In the genomic region with DNA sequence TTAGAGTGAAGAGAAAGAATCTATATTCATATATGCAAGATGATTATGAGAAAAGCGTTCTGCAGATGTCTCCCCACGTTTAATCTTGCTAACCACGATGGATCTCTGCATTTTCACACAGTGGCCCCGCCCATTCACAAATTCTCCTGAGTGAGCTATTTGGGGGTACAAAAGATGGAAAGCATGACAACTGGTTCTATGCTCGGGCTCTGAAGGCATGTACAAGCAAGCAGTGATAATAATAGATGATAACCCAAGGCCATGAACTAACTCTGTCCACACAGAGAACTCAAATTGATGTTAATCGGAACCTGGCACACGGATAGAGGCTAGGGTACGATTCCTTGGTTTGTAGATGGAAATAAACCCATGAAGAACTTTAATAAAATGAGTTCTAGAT, we compare ENCODE assay signal across 22 cellular contexts.
DNase-seq lines count a peak whose midpoint lies in the region; ATAC-seq and TF ChIP-seq lines count a peak whose summit lies in the region.
"Had no signal": no experiment of that assay in that cellular context is flagged by ENCODE, and none has a peak within 500 bp of the region (broad histone marks: within the 10 kb centered on the region; RNA-seq: fewer than 3 reads in every experiment).

No MANE protein-coding gene starts in this region.

- H3F3A ChIP-seq in Loucy (ENCODE audit: low read depth): peaks cover 11% of the 10 kb centered on the region

- peak overlapping the region in 1 of 3 experiments; percentile 56 for H3K4me3 Mint-ChIP-seq in nephron
- H3K4me3 Mint-ChIP-seq: CD4-positive, alpha-beta T cell; IgD-negative memory B cell had no signal

- peaks cover 3% of the 10 kb centered on the region for H3K36me3 Mint-ChIP-seq in nephron (ENCODE audit: low read depth)
- H3K36me3 Mint-ChIP-seq: IgD-negative memory B cell had no signal

- ATAC-seq in HG03565 (IDR thresholded peaks at IDR 0.05; ENCODE audit: unreplicated experiment) (no peak), HG03439 (IDR thresholded peaks at IDR 0.05; ENCODE audit: unreplicated experiment) (no peak)
- ATAC-seq: Right ventricle myocardium inferior had no signal

- H3K27me3 ChIP-seq in Loucy (ENCODE audit: insufficient read depth, low read length, poor library complexity, severe bottlenecking): no peaks in the 10 kb centered on the region
- H3K27me3 ChIP-seq: SJSA1 had no signal

- H3K9me3 ChIP-seq in Loucy (ENCODE audit: insufficient read depth, low read depth, low read length): no peaks in the 10 kb centered on the region
- H3K9me3 ChIP-seq: BLaER1 treated with 17β-estradiol and CSF1 and Interleukin-3, amounts not matched to agents 10 nM and 100 nM; SJSA1 had no signal

- H3K27ac Mint-ChIP-seq in nephron: peak overlapping the region in 2 of 3 experiments; percentile 36 to 70
- H3K27ac Mint-ChIP-seq: CD4-positive, alpha-beta T cell; IgD-negative memory B cell had no signal

- TF ChIP-seq CTCF in Loucy (conservative IDR thresholded peaks at IDR 0.05; ENCODE audit: low read length): no peak
- no peak for TF ChIP-seq CTCF in nephron (IDR thresholded peaks at IDR 0.05; ENCODE audit: unreplicated experiment in 3 of 3)

- peaks cover 12% of the 10 kb centered on the region for H4K20me1 ChIP-seq in Loucy (ENCODE audit: insufficient read depth, low read length, poor library complexity, severe bottlenecking)

- DNase-seq in cerebellar cortex (ENCODE audit: low spot score) (peak; percentile 51), NCI-H1092 treated with DMSO at 0.1 percent for 48 hours (lab: John Stamatoyannopoulos, UW) (no peak), cortex of kidney (lab: John Stamatoyannopoulos, UW) (no peak)
- DNase-seq: CD4-positive, alpha-beta T cell; DMS53; GM23248; H7; NCI-H1092; NCI-H1436; NCI-H187 treated with DMSO at 0.1 percent for 48 hours; NCI-H2171 treated with DMSO at 0.1 percent for 48 hours; NCI-H526; PC-9 had no signal

- H3K36me3 ChIP-seq in Loucy (ENCODE audit: insufficient read depth, low read length): no peaks in the 10 kb centered on the region
- H3K36me3 ChIP-seq: BLaER1 treated with 17β-estradiol and CSF1 and Interleukin-3, amounts not matched to agents 10 nM and 100 nM; SJSA1 had no signal

- peaks cover 77% of the 10 kb centered on the region for H3K4me1 Mint-ChIP-seq in nephron

- peaks cover 80% of the 10 kb centered on the region for H3K79me2 ChIP-seq in Loucy (ENCODE audit: insufficient read depth, low read length)

- no peaks in the 10 kb centered on the region for H3K27me3 Mint-ChIP-seq in nephron (ENCODE audit: low read depth)
- H3K27me3 Mint-ChIP-seq: CD4-positive, alpha-beta T cell; IgD-negative memory B cell had no signal

- H3K9me2 ChIP-seq in Loucy (replicated peaks; ENCODE audit: low read depth, low read length): no peaks in the 10 kb centered on the region

- H3K9me3 Mint-ChIP-seq in nephron: no peaks in the 10 kb centered on the region
- H3K9me3 Mint-ChIP-seq: CD4-positive, alpha-beta T cell had no signal

- H3K9ac ChIP-seq in Loucy (ENCODE audit: low read depth, low read length, poor library complexity, severe bottlenecking): no peak overlapping the region
- H3K9ac ChIP-seq: BLaER1 treated with 17β-estradiol and CSF1 and Interleukin-3, amounts not matched to agents 10 nM and 100 nM; GM23248; KMS-11 had no signal

- H2AFZ ChIP-seq in Loucy (ENCODE audit: low read length): no peak overlapping the region
- H2AFZ ChIP-seq: GM23248, PC-9 had no signal

- H3K4me3 ChIP-seq in Loucy (ENCODE audit: low read length, poor library complexity, severe bottlenecking): no peak overlapping the region
- H3K4me3 ChIP-seq: BLaER1 treated with 17β-estradiol and CSF1 and Interleukin-3, amounts not matched to agents 10 nM and 100 nM; GM23248; PC-9; SJSA1 had no signal

- H3K4me2 ChIP-seq in Loucy (ENCODE audit: low read depth, low read length, poor library complexity, severe bottlenecking): peak overlapping the region; percentile 4
- H3K4me2 ChIP-seq: KMS-11, PC-9 had no signal

- peaks cover 66% of the 10 kb centered on the region for H3K4me1 ChIP-seq in Loucy (ENCODE audit: insufficient read depth, low read length, poor library complexity, severe bottlenecking)
- H3K4me1 ChIP-seq: SJSA1 had no signal
